In genomic region chr22:17897411-17897810, GRCh38 we compare ENCODE assay signal across 15 cellular contexts.
"Had no signal": no experiment of that assay in that cellular context is flagged by ENCODE, and none has a peak within 500 bp of the region (broad histone marks: within the 10 kb centered on the region; RNA-seq: fewer than 3 reads in every experiment).

No MANE protein-coding gene starts in this region.

- H3K4me3 ChIP-seq: body of pancreas, spleen had no signal

- H3K9me3 Mint-ChIP-seq: activated naive CD4-positive, alpha-beta T cell treated with anti-CD3 and anti-CD28 coated beads, Interleukin-2, amount 50 U/mL, for 24 hours; dendritic cell treated with granulocyte-macrophage colony-stimulating factor and Interleukin-4, amounts not matched to agents 40 ng/mL and 50 ng/mL, for 4 days; endodermal cell; immature natural killer cell; nephron progenitor cell; stimulated activated memory B cell treated with anti-CD40 and anti-IgM and Interleukin-4, amounts not matched to agents 10 μg/mL and 1 μg/mL and 100 μg/mL, for 72 hours; type B pancreatic cell had no signal

- H3K4me3 Mint-ChIP-seq: activated naive CD4-positive, alpha-beta T cell treated with anti-CD3 and anti-CD28 coated beads, Interleukin-2, amount 50 U/mL, for 24 hours; dendritic cell treated with granulocyte-macrophage colony-stimulating factor and Interleukin-4, amounts not matched to agents 40 ng/mL and 50 ng/mL, for 4 days; endodermal cell; immature natural killer cell; nephron progenitor cell; stimulated activated memory B cell treated with anti-CD40 and anti-IgM and Interleukin-4, amounts not matched to agents 10 μg/mL and 1 μg/mL and 100 μg/mL, for 72 hours; type B pancreatic cell had no signal

- H3K4me1 Mint-ChIP-seq: immature natural killer cell had no signal

- H3K27ac ChIP-seq: spleen had no signal

- H3K4me1 ChIP-seq: body of pancreas, spleen had no signal

- H3K27me3 ChIP-seq: body of pancreas, spleen had no signal

- DNase-seq: activated T-cell treated with anti-CD3 and anti-CD28 coated beads, Interleukin-2, amount 50 U/mL, for 1 hour; body of pancreas; endodermal cell; erythroblast; immature natural killer cell; left colon; mesenchymal stem cell; nephron progenitor cell; spleen; stimulated activated CD4-positive, alpha-beta T cell treated with anti-CD3 and anti-CD28 coated beads, Interleukin-1b, Interleukin-23, amount 100 ng/mL, for 48 hours had no signal

- H3K9me3 ChIP-seq: body of pancreas, spleen had no signal

- H3K27ac Mint-ChIP-seq: activated naive CD4-positive, alpha-beta T cell treated with anti-CD3 and anti-CD28 coated beads, Interleukin-2, amount 50 U/mL, for 24 hours; dendritic cell treated with granulocyte-macrophage colony-stimulating factor and Interleukin-4, amounts not matched to agents 40 ng/mL and 50 ng/mL, for 4 days; endodermal cell; immature natural killer cell; nephron progenitor cell; stimulated activated memory B cell treated with anti-CD40 and anti-IgM and Interleukin-4, amounts not matched to agents 10 μg/mL and 1 μg/mL and 100 μg/mL, for 72 hours had no signal

- H3K27me3 Mint-ChIP-seq: activated naive CD4-positive, alpha-beta T cell treated with anti-CD3 and anti-CD28 coated beads, Interleukin-2, amount 50 U/mL, for 24 hours; dendritic cell treated with granulocyte-macrophage colony-stimulating factor and Interleukin-4, amounts not matched to agents 40 ng/mL and 50 ng/mL, for 4 days; stimulated activated memory B cell treated with anti-CD40 and anti-IgM and Interleukin-4, amounts not matched to agents 10 μg/mL and 1 μg/mL and 100 μg/mL, for 72 hours; type B pancreatic cell had no signal

- ATAC-seq: activated CD4-positive, CD25-positive, alpha-beta regulatory T cell treated with anti-CD3 and anti-CD28 coated beads, Interleukin-2, amount 50 U/mL, for 24 hours; left colon; stimulated activated memory B cell treated with anti-CD40 and anti-IgM and Interleukin-4, amounts not matched to agents 10 μg/mL and 1 μg/mL and 100 μg/mL, for 72 hours had no signal
